Comparison of ENCODE assay signal across 17 cellular contexts in the genomic region with DNA sequence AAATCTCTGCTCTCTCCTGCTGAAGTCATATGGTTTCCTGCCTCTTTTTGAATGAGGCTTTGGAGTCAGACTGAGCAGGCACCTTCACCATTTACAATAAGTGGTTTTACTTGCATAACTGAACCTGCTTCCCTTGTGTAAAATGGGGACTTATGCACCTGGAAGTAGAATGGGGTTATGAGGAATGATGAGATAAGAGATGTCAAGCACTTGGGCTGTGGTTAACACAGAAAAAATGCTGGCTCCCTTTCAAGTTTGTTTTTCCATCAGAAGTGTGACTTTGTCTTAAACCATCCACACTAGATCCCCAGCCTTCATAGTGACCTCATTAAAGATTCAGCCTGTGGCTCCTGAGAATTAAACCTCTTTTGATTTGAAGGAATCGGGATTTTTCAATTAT. TPM values are rescaled to one million over a fixed set of nuclear protein-coding genes. Genes with fewer than 3 reads are reported as not detected.
DNase-seq lines count a peak whose midpoint lies in the region; ATAC-seq and TF ChIP-seq lines count a peak whose summit lies in the region.
"Had no signal": no experiment of that assay in that cellular context is flagged by ENCODE, and none has a peak within 500 bp of the region (broad histone marks: within the 10 kb centered on the region; RNA-seq: fewer than 3 reads in every experiment).

No MANE protein-coding gene starts in this region.

- TF ChIP-seq CTCF in DND-41 (IDR thresholded peaks at IDR 0.05; ENCODE audit: borderline replicate concordance, extremely low read depth, low read length, poor library complexity, severe bottlenecking) (no peak), choroid plexus epithelial cell (conservative IDR thresholded peaks at IDR 0.05; ENCODE audit: low read depth, low read length) (no peak), spleen (IDR thresholded peaks at IDR 0.05 in 8 of 11, conservative IDR thresholded peaks at IDR 0.05 in 3 of 11) (no peak), esophagus muscularis mucosa (IDR thresholded peaks at IDR 0.05) (no peak)

- H3K36me3 ChIP-seq in DND-41 (ENCODE audit: insufficient read depth, low read length) (no peaks in the 10 kb centered on the region), spleen (peaks cover 0 to 12% (median 0%) of the 10 kb centered on the region in 6 donors), esophagus muscularis mucosa (peaks cover 0 to 7% (median 3%) of the 10 kb centered on the region in 4 donors)

- H3K27me3 ChIP-seq in DND-41 (ENCODE audit: insufficient read depth, low read length, poor library complexity) (no peaks in the 10 kb centered on the region), spleen (replicated peaks in 1 of 7) (no peaks in the 10 kb centered on the region), esophagus muscularis mucosa (no peaks in the 10 kb centered on the region)

- H3K4me1 ChIP-seq in DND-41 (ENCODE audit: insufficient read depth, low read length) (peaks cover 32% of the 10 kb centered on the region), spleen (peaks cover 31 to 88% (median 76%) of the 10 kb centered on the region in 6 donors), esophagus muscularis mucosa (peaks cover 23 to 60% (median 35%) of the 10 kb centered on the region in 4 donors)

- TF ChIP-seq POLR2A in spleen (IDR thresholded peaks at IDR 0.05) (no peak), esophagus muscularis mucosa (IDR thresholded peaks at IDR 0.05; ENCODE audit: low read depth) (no peak)

- H4K20me1 ChIP-seq in DND-41 (ENCODE audit: insufficient read depth, low read length): peaks cover 26% of the 10 kb centered on the region; the same call in 1 of the 2 replicates

- H3K79me2 ChIP-seq in DND-41 (ENCODE audit: insufficient read depth, low read length): peaks cover 89% of the 10 kb centered on the region

- no peak for TF ChIP-seq EP300 in esophagus muscularis mucosa (IDR thresholded peaks at IDR 0.05)

- ATAC-seq in DND-41 (ENCODE audit: insufficient read depth, low read depth) (peak; percentile 53; the same call in 2 of the 3 replicates), HG03097 (IDR thresholded peaks at IDR 0.05; ENCODE audit: low FRiP score, unreplicated experiment) (no peak)
- ATAC-seq: left cardiac atrium had no signal

- H3K27ac ChIP-seq in DND-41 (ENCODE audit: low read length): no peak overlapping the region
- peak overlapping the region in 1 of 8 donors; percentile 18 for H3K27ac ChIP-seq in spleen
- no peak overlapping the region for H3K27ac ChIP-seq in esophagus muscularis mucosa (replicated peaks in 1 of 4)

- H3K9me3 ChIP-seq in DND-41 (ENCODE audit: insufficient read depth, low read length, severe bottlenecking): no peaks in the 10 kb centered on the region
- no peaks in the 10 kb centered on the region for H3K9me3 ChIP-seq in spleen
- no peaks in the 10 kb centered on the region for H3K9me3 ChIP-seq in esophagus muscularis mucosa
- H3K9me3 ChIP-seq: Caco-2 had no signal

- H3K9ac ChIP-seq in DND-41 (ENCODE audit: low read depth, low read length): no peak overlapping the region

- H2AFZ ChIP-seq in DND-41 (ENCODE audit: low read depth, low read length): no peak overlapping the region

- H3K4me2 ChIP-seq in DND-41 (ENCODE audit: insufficient read depth, low read length): no peak overlapping the region

- no peak for DNase-seq in DND-41
- DNase-seq in NCI-H226: peak; percentile 57
- peak; percentile 49 for DNase-seq in choroid plexus epithelial cell (ENCODE audit: low read depth)
- DNase-seq in renal cortical epithelial cell (ENCODE audit: low read depth): peak; percentile 29
- DNase-seq in spleen: no peak
- DNase-seq in esophagus muscularis mucosa (ENCODE audit: extremely low spot score): no peak
- DNase-seq in DMS 273 treated with DMSO at 0.1 percent for 48 hours (lab: John Stamatoyannopoulos, UW): no peak
- DNase-seq: Caco-2; caudate nucleus; H9; head of caudate nucleus; left cardiac atrium; NCI-H187 treated with DMSO at 0.1 percent for 48 hours; NCI-H69; RPMI8226; stimulated activated CD4-positive, alpha-beta T cell treated with anti-CD3 and anti-CD28 coated beads, Interleukin-4, amount 100 ng/mL, for 24 hours had no signal

- 92 to 100% (median 94%) methylated on average over 1 of the region's 1 CpG for WGBS in spleen, 5 donors
- WGBS in esophagus muscularis mucosa: 100% methylated on average over 1 of the region's 1 CpG

- intact Hi-C loops in spleen (cut with DNase I; ENCODE audit: low total_unique reads): no loop called here
- intact Hi-C loops in esophagus muscularis mucosa (cut with DNase I): no loop called here

- no peak overlapping the region for H3K4me3 ChIP-seq in DND-41 (ENCODE audit: low read depth in 1 of 2, low read length in 2 of 2)
- H3K4me3 ChIP-seq in choroid plexus epithelial cell (ENCODE audit: low read depth, low read length): no peak overlapping the region
- no peak overlapping the region for H3K4me3 ChIP-seq in spleen
- H3K4me3 ChIP-seq in esophagus muscularis mucosa: no peak overlapping the region

RNA-seq across cellular contexts. Expression of gene EXOSC7, which starts 5.2 kb away (rescaled TPM):
- total RNA-seq in renal cortical epithelial cell: 59.4 and 63.9 TPM in 2 replicates
- total RNA-seq in spleen: 10 to 100 TPM; 28.4 to 42.8 (median 33.6) TPM
- polyA plus RNA-seq in spleen: 10 to 100 TPM; 32.1 to 43.7 (median 43.1) TPM
- 10 to 100 TPM; 20.8 to 35.1 (median 29.2) TPM for total RNA-seq in esophagus muscularis mucosa

RNA-seq across cellular contexts. Expression of gene ZDHHC3, which starts 5.2 kb away (rescaled TPM):
- total RNA-seq in renal cortical epithelial cell (59.9 and 81.4 TPM in 2 replicates), spleen (10 to 100 TPM; 57.3 to 79.2 (median 70.1) TPM), esophagus muscularis mucosa (10 to 100 TPM; 59.6 to 81.3 (median 72.8) TPM)
- polyA plus RNA-seq in spleen: 10 to 100 TPM; 15.2 to 25.3 (median 17.4) TPM

RNA-seq across cellular contexts. Expression of gene CLEC3B, which starts 44.9 kb away (rescaled TPM):
- total RNA-seq in renal cortical epithelial cell: 0.55 TPM in 1 of 2 replicates, not detected in the other
- 100 to 1,000 TPM; 156 to 409 (median 295) TPM for total RNA-seq in spleen
- polyA plus RNA-seq in spleen: 100 to 1,000 TPM in 1 of 3 donors, 10 to 100 TPM in 2; 68.6 to 225 (median 91.3) TPM
- 100 to 1,000 TPM in 1 of 4 donors, 10 to 100 TPM in 3; 47.1 to 144 (median 75.1) TPM for total RNA-seq in esophagus muscularis mucosa
- total RNA-seq: H9 had no signal

Comparison
In these comparisons a context has a peak if more than half of its experiments do, and no peak if none do; other contexts are left out.
1. DNase-seq: peak in NCI-H226 (single experiment), choroid plexus epithelial cell (single experiment) and renal cortical epithelial cell (single experiment); none in DND-41 (single experiment), spleen (single experiment), esophagus muscularis mucosa (single experiment) and DMS 273 treated with DMSO at 0.1 percent for 48 hours (single experiment).
2. RNA of gene CLEC3B, which starts 44.9 kb away (total RNA-seq): 156 to 409 TPM in spleen and 47.1 to 144 TPM in esophagus muscularis mucosa; 0.55 TPM in renal cortical epithelial cell; every median in the first group is over 10 times any median in the second.